In the genomic region with DNA sequence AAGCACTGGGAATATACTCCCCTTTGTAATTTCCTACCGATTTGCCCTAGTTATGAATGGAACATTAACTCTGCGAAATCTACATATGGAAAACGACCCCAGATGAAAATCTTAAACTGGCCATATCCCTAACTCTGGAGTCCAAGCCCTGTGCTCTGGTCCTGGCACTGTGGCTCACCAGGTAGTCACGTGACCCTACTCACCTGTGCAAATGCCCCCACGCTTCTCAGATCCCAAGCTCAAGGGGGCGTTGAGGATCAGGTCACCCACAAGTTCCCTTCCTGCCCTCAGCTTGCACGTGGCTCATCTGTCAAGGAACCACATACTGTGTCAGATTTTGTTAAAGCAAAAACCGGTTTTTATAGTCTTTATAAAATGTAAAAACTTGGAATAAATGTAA, we compare ENCODE assay signal across 19 cellular contexts.
"Had no signal": no experiment of that assay in that cellular context is flagged by ENCODE, and none has a peak within 500 bp of the region (broad histone marks: within the 10 kb centered on the region; RNA-seq: fewer than 3 reads in every experiment).

No MANE protein-coding gene starts in this region.

- H3K27me3 ChIP-seq: esophagus squamous epithelium, neural progenitor cell had no signal

- H3K36me3 ChIP-seq: esophagus squamous epithelium, heart right ventricle, neural progenitor cell had no signal

- DNase-seq: activated CD4-positive, alpha-beta memory T cell treated with anti-CD3 and anti-CD28 coated beads for 36 hours; activated CD4-positive, alpha-beta T cell treated with anti-CD3 and anti-CD28 coated beads for 4 hours; activated gamma-delta T cell treated with Interleukin-2 at 50 U/mL for 16 hours; activated T-cell treated with anti-CD3 and anti-CD28 coated beads for 4 hours; amniotic stem cell; effector CD8-positive, alpha-beta T cell; esophagus squamous epithelium; heart right ventricle; immature natural killer cell; kidney glomerular epithelial cell; mesenchymal stem cell; naive thymus-derived CD4-positive, alpha-beta T cell; stimulated activated CD4-positive, alpha-beta T cell treated with anti-CD3 and anti-CD28 coated beads, Interleukin-4, amount 100 ng/mL, for 1 hour; stimulated activated naive CD8-positive, alpha-beta T cell treated with anti-CD3 and anti-CD28 coated beads, Interleukin-15, amount 100 ng/mL, for 72 hours; trophoblast cell had no signal

- H3K27ac ChIP-seq: esophagus squamous epithelium, heart right ventricle, neural progenitor cell had no signal

- H3K4me1 ChIP-seq: esophagus squamous epithelium, heart right ventricle had no signal

- H3K9ac ChIP-seq: neural progenitor cell had no signal

- H3K9me3 ChIP-seq: esophagus squamous epithelium, heart right ventricle had no signal

- H3K4me3 ChIP-seq: esophagus squamous epithelium, heart right ventricle, neural progenitor cell, smooth muscle cell had no signal

- ATAC-seq: heart right ventricle; naive thymus-derived CD4-positive, alpha-beta T cell; sciatic nerve; stimulated activated naive CD8-positive, alpha-beta T cell treated with anti-CD3 and anti-CD28 coated beads, Interleukin-15, amount 100 ng/mL, for 72 hours had no signal

- H3K4me2 ChIP-seq: neural progenitor cell, smooth muscle cell had no signal

- FAIRE-seq: endothelial cell of umbilical vein had no signal

- H2AFZ ChIP-seq: neural progenitor cell had no signal
